In genomic region chr13:106173891-106174610, GRCh38 we compare ENCODE assay signal across 20 cellular contexts.
"Had no signal": no experiment of that assay in that cellular context is flagged by ENCODE, and none has a peak within 500 bp of the region (broad histone marks: within the 10 kb centered on the region; RNA-seq: fewer than 3 reads in every experiment).

No MANE protein-coding gene starts in this region.

- ATAC-seq: natural killer cell; pancreas; sciatic nerve; stimulated activated memory B cell treated with anti-CD40 and anti-IgM and Interleukin-4, amounts not matched to agents 10 μg/mL and 1 μg/mL and 100 μg/mL, for 72 hours; stimulated activated naive CD8-positive, alpha-beta T cell treated with anti-CD3 and anti-CD28 coated beads, Interleukin-15, amount 100 ng/mL, for 72 hours; stimulated activated naive CD8-positive, alpha-beta T cell treated with anti-CD3 and anti-CD28 coated beads, Interleukin-15, Interleukin-2, amounts not matched to agents 100 U/mL and 50 U/mL, for 24 hours; upper lobe of right lung had no signal

- FAIRE-seq: pancreas had no signal

- DNase-seq: natural killer cell; pancreas; retina; spleen; stimulated activated CD4-positive, alpha-beta T cell treated with anti-CD3 and anti-CD28 coated beads, Interleukin-12 subunit alpha, Interleukin-12 subunit beta, amount 100 ng/mL, for 4 hours; stimulated activated CD4-positive, alpha-beta T cell treated with anti-CD3 and anti-CD28 coated beads, Interleukin-1b, Interleukin-23, amount 100 ng/mL, for 48 hours; stimulated activated CD4-positive, alpha-beta T cell treated with anti-CD3 and anti-CD28 coated beads, Interleukin-4, amount 100 ng/mL, for 1 hour; stimulated activated CD4-positive, alpha-beta T cell treated with anti-CD3 and anti-CD28 coated beads, Interleukin-4, amount 100 ng/mL, for 4 hours; stimulated activated CD8-positive, alpha-beta memory T cell treated with anti-CD3 and anti-CD28 coated beads, Interleukin-4, amount 100 ng/mL, for 48 hours; stimulated activated naive CD4-positive, alpha-beta T cell; stimulated activated naive CD8-positive, alpha-beta T cell treated with anti-CD3 and anti-CD28 coated beads, Interleukin-15, amount 100 ng/mL, for 72 hours; stimulated activated naive CD8-positive, alpha-beta T cell treated with anti-CD3 and anti-CD28 coated beads, Interleukin-15, Interleukin-2, amounts not matched to agents 100 U/mL and 50 U/mL, for 24 hours; substantia nigra; testis; tibial artery; transverse colon; upper lobe of right lung; uterus had no signal
